8 cellular contexts compared by ENCODE assay signal in the genomic region with DNA sequence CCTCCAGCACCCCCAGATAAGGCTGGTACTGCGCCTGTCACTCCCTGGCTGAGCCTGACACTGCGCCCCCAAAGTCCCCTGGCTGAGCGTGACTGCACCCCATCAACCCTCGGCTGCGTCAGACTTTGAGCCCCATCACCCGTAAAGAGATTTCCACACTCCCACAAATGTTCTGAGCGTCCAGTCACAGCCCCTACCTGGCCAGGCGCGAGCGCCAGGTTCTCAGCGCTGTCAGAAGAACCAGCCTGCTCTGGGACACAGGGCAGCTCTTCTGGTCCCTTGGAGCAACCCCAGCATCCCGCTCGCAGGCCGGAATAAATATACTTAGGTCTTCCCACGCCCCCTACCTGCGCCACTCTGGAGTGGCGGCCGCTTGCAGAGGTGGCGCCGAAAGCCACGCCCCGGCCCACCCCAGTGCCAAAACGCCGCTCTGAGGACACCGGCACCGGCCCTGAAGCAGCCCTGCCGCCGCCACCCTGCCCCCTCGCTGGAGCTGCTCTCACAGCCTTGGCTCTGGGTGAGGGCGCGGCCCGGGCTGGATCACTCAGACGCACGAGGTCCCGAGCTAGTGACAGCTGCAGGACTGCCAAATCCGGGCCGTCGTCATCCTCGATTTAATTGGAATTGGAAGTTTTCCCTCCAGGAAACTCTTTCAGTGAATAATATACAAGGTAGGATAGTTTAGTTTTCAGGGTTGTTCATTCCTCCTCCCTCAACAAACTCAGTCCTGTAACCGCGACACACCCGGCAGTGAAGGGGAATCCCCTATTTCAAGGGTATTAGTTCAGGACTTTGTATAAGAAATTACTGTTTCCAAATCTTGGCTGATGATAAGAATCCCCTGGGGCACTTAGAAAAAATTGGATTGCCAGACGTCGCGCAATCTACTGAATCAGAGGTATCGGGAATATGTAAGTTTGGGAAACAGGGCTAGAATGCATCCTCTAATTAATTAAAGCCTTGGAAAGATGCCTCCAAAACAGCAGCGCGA. TPM values are rescaled to one million over a fixed set of nuclear protein-coding genes. Genes with fewer than 3 reads are reported as not detected.
DNase-seq lines count a peak whose midpoint lies in the region; ATAC-seq and TF ChIP-seq lines count a peak whose summit lies in the region.

No MANE protein-coding gene starts in this region.

- peak; percentile 70 for ATAC-seq in left lung

- peak overlapping the region; percentile 58 for H3K9ac ChIP-seq in MM.1S (ENCODE audit: low read length)

- peak overlapping the region; percentile 40; the same call in 1 of the 2 replicates for H3K27ac ChIP-seq in MM.1S (ENCODE audit: low read length)
- H3K27ac ChIP-seq in left lung, result peak overlapping the region; percentile 98

- H3K4me3 Mint-ChIP-seq in chondrocyte (ENCODE audit: unreplicated experiment), result peak overlapping the region; percentile 82

- H3K9me3 Mint-ChIP-seq in chondrocyte (ENCODE audit: low read depth), result no peaks in the 10 kb centered on the region

- peaks cover 13% of the 10 kb centered on the region; the same call in 1 of the 2 replicates for H3F3A ChIP-seq in MM.1S (ENCODE audit: insufficient read depth, low read length)

- POLR2A ChIA-PET in GM10248 (lab: Yijun Ruan, JAX), result no interaction called here

- TF ChIP-seq CTCF in GM10248 (IDR thresholded peaks at IDR 0.05; ENCODE audit: control extremely low read depth, extremely low read depth, low read depth, missing control alignments), result peak; percentile 19
- peak; percentile 18; the same call in 1 of the 2 replicates for TF ChIP-seq CTCF in MM.1S (IDR thresholded peaks at IDR 0.05; ENCODE audit: low read length)
- peak; percentile 64 for TF ChIP-seq CTCF in chondrocyte (IDR thresholded peaks at IDR 0.05)
- TF ChIP-seq CTCF in left lung (IDR thresholded peaks at IDR 0.05), result peak in 1 of 2 donors; percentile 6

- intact Hi-C loops in left lung (cut with DNase I), result no loop called here

- peak overlapping the region; percentile 73 for H3K27ac Mint-ChIP-seq in chondrocyte (ENCODE audit: unreplicated experiment)

- peak overlapping the region; percentile 100 for H3K4me2 ChIP-seq in MM.1S (ENCODE audit: low read depth, low read length)

- H3K36me3 ChIP-seq in H7 (replicated peaks; ENCODE audit: control insufficient read depth, insufficient read depth, low read length) (no peaks in the 10 kb centered on the region), MM.1S (replicated peaks; ENCODE audit: insufficient read depth, low read length) (no peaks in the 10 kb centered on the region), left lung (no peaks in the 10 kb centered on the region)

- H2AFZ ChIP-seq in MM.1S (ENCODE audit: low read length), result peak overlapping the region; percentile 99

- H3K9me3 ChIP-seq in MM.1S (replicated peaks; ENCODE audit: insufficient read depth, low read length), result no peaks in the 10 kb centered on the region
- H3K9me3 ChIP-seq in left lung, result no peaks in the 10 kb centered on the region

- no peaks in the 10 kb centered on the region for H3K9me2 ChIP-seq in MM.1S (replicated peaks; ENCODE audit: insufficient read depth, low read length)

- DNase-seq in GM10248 (ENCODE audit: extremely low spot score) (peak; percentile 33), H7 (peak; percentile 88), MM.1S (peak; percentile 85), chondrocyte (ENCODE audit: low spot score) (peak; percentile 91), left lung (peak; percentile 84 to 94), MV-4-11 (lab: John Stamatoyannopoulos, UW) (no peak)
- peak; percentile 57 for DNase-seq in activated CD4-positive, alpha-beta T cell treated with anti-CD3 and anti-CD28 coated beads for 1 hour
- DNase-seq in stimulated activated CD4-positive, alpha-beta T cell treated with anti-CD3 and anti-CD28 coated beads, Interleukin-4, amount 100 ng/mL, for 1 hour, result peak; percentile 63

- H3K27me3 Mint-ChIP-seq in chondrocyte (ENCODE audit: low read depth), result no peaks in the 10 kb centered on the region

- H4K20me1 ChIP-seq in MM.1S (ENCODE audit: insufficient read depth, low read length), result no peaks in the 10 kb centered on the region

- CTCF ChIA-PET in GM10248 (lab: Yijun Ruan, JAX), result interaction anchor here (0.7 to 3.3 kb wide), 5 partner anchors 9 to 485 kb away, joined by 3 to 12 read pairs (median 6); no protein-coding TSS in a partner anchor

- H3K4me1 ChIP-seq in MM.1S (ENCODE audit: low read length) (no peaks in the 10 kb centered on the region), left lung (peaks cover 12 to 44% of the 10 kb centered on the region in 2 donors)

- H3K79me2 ChIP-seq in MM.1S (ENCODE audit: low read length), result peaks cover 12% of the 10 kb centered on the region

- peaks cover 31% of the 10 kb centered on the region for H3K4me1 Mint-ChIP-seq in chondrocyte (ENCODE audit: low read depth)

- H3K36me3 Mint-ChIP-seq in chondrocyte (ENCODE audit: low read depth), result no peaks in the 10 kb centered on the region

- H3K4me3 ChIP-seq in H7 (ENCODE audit: insufficient read depth, low read depth, low read length) (peak overlapping the region; percentile 55), MM.1S (ENCODE audit: low read length) (peak overlapping the region; percentile 87), left lung (peak overlapping the region; percentile 83 to 86)

- H3K27me3 ChIP-seq in H7 (ENCODE audit: control insufficient read depth, insufficient read depth, low read length), result no peaks in the 10 kb centered on the region; the same call in 1 of the 2 replicates
- H3K27me3 ChIP-seq in MM.1S (replicated peaks; ENCODE audit: insufficient read depth, low read length), result no peaks in the 10 kb centered on the region
- peaks cover 0 to 10% of the 10 kb centered on the region in 2 donors for H3K27me3 ChIP-seq in left lung

RNA-seq across cellular contexts. Expression of a gene that starts 1.2 kb away (rescaled TPM):
- total RNA-seq in H7 (2014; rRNA removed; shearing (Covaris generic)), result 21.8 and 27.2 TPM in 2 replicates
- total RNA-seq in chondrocyte (23.3 to 24.4 TPM (median 23.7 TPM) in 3 replicates), left lung (100 to 1,000 TPM in 1 of 2 donors, 10 to 100 TPM in 1; 93.5 to 111 TPM)
